ENCODE assay signal across 17 cellular contexts in the genomic region with DNA sequence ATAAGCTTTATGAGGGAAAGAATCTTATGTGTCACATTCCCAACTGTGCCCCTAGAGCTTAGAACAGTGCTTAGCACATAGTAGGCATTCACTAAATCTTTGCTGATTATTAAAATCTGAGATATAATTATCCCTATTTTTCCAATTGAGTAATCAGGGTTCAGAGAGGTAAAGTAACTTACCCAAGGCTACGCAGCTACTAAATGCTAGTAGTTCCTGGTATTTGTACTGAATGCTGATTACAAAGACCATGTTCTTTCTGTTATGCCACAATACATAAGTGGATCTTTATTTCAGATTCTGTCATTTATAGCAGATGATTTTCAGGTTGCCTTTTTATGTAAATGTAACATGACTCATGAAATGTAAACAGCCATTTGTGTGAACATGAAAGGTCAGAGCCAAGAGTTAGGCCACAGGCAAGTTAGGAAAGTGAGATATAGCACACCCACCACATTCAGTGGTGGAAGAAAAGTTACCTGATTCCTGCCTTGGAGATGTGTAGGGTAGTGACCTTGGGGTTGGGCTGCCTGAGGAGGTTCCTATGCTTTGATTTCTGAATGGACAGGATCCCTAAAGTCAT.
A peak's percentile ranks its signal among the peaks of the same experiment; 100 is the strongest.
DNase-seq lines count a peak whose midpoint lies in the region; ATAC-seq and TF ChIP-seq lines count a peak whose summit lies in the region.
"Had no signal": no experiment of that assay in that cellular context is flagged by ENCODE, and none has a peak within 500 bp of the region (broad histone marks: within the 10 kb centered on the region; RNA-seq: fewer than 3 reads in every experiment).

No MANE protein-coding gene starts in this region.

- TF ChIP-seq EP300 in suprapubic skin (IDR thresholded peaks at IDR 0.05), result no peak

- peak; percentile 37 to 62 for ATAC-seq in activated naive CD4-positive, alpha-beta T cell treated with anti-CD3 and anti-CD28 coated beads, Interleukin-2, amount 50 U/mL, for 72 hours
- ATAC-seq in RWPE2 (ENCODE audit: low read depth), result peak; percentile 67

- peaks cover 0 to 3% of the 10 kb centered on the region in 2 donors for H3K9me3 Mint-ChIP-seq in activated naive CD4-positive, alpha-beta T cell treated with anti-CD3 and anti-CD28 coated beads, Interleukin-2, amount 50 U/mL, for 72 hours
- H3K9me3 Mint-ChIP-seq in type B pancreatic cell, result peaks cover 3% of the 10 kb centered on the region
- H3K9me3 Mint-ChIP-seq: activated B cell treated with CpG ODN at 0.5 μM for 24 hours had no signal

- H3K4me1 ChIP-seq in RWPE2 (ENCODE audit: insufficient read depth, poor library complexity, severe bottlenecking) (peaks cover 59% of the 10 kb centered on the region), suprapubic skin (peaks cover 58% of the 10 kb centered on the region)
- H3K4me1 ChIP-seq: prostate gland had no signal

- no peak overlapping the region for H3K4me3 ChIP-seq in RWPE2 (ENCODE audit: severe bottlenecking)
- H3K4me3 ChIP-seq in fibroblast of villous mesenchyme (ENCODE audit: low read depth, low read length), result no peak overlapping the region
- H3K4me3 ChIP-seq in suprapubic skin, result no peak overlapping the region
- H3K4me3 ChIP-seq: adrenal gland, colonic mucosa, prostate gland had no signal

- H3K27ac Mint-ChIP-seq in activated naive CD4-positive, alpha-beta T cell treated with anti-CD3 and anti-CD28 coated beads, Interleukin-2, amount 50 U/mL, for 72 hours, result peak overlapping the region in 1 of 2 donors; percentile 10
- H3K27ac Mint-ChIP-seq in type B pancreatic cell, result no peak overlapping the region
- H3K27ac Mint-ChIP-seq: activated B cell treated with CpG ODN at 0.5 μM for 24 hours had no signal

- H3K36me3 ChIP-seq in RWPE2 (ENCODE audit: low read depth) (no peaks in the 10 kb centered on the region), suprapubic skin (no peaks in the 10 kb centered on the region)
- H3K36me3 ChIP-seq: adrenal gland, colonic mucosa, prostate gland had no signal

- H3K27me3 Mint-ChIP-seq in type B pancreatic cell, result no peaks in the 10 kb centered on the region
- H3K27me3 Mint-ChIP-seq: activated B cell treated with CpG ODN at 0.5 μM for 24 hours had no signal

- no peak overlapping the region for H3K4me3 Mint-ChIP-seq in type B pancreatic cell
- H3K4me3 Mint-ChIP-seq: activated B cell treated with CpG ODN at 0.5 μM for 24 hours had no signal

- H3K4me1 Mint-ChIP-seq in type B pancreatic cell (ENCODE audit: unreplicated experiment), result peaks cover 34% of the 10 kb centered on the region

- DNase-seq in activated naive CD4-positive, alpha-beta T cell treated with anti-CD3 and anti-CD28 coated beads, Interleukin-2, amount 50 U/mL, for 72 hours (ENCODE audit: low spot score in 2 of 2), result no peak
- no peak for DNase-seq in activated naive CD4-positive, alpha-beta T cell treated with Interleukin-2 at 50 U/mL for 16 hours
- DNase-seq in RWPE2 (ENCODE audit: low spot score) (no peak), fibroblast of villous mesenchyme (ENCODE audit: low read depth) (peak; percentile 68), suprapubic skin (ENCODE audit: low spot score in 2 of 2) (no peak), iPS-NIHi7 (ENCODE audit: extremely low spot score) (no peak), nucleus accumbens (lab: John Stamatoyannopoulos, UW) (no peak), type B pancreatic cell (ENCODE audit: extremely low spot score, unreplicated experiment) (no peak)
- DNase-seq: activated B cell treated with CpG ODN at 0.5 μM for 24 hours; activated T-cell treated with anti-CD3 and anti-CD28 coated beads for 4 hours; adrenal gland; colonic mucosa; DMS79; Karpas-422; NCI-H2081 treated with DMSO at 0.1 percent for 48 hours; stimulated activated CD8-positive, alpha-beta memory T cell treated with anti-CD3 and anti-CD28 coated beads, Interleukin-4, amount 100 ng/mL, for 48 hours had no signal

- H3K27ac ChIP-seq in RWPE2 (ENCODE audit: poor library complexity, severe bottlenecking), result peak overlapping the region; percentile 29
- H3K27ac ChIP-seq in suprapubic skin, result peak overlapping the region; percentile 71
- H3K27ac ChIP-seq: adrenal gland, colonic mucosa had no signal

- TF ChIP-seq CTCF in RWPE2 (IDR thresholded peaks at IDR 0.05; ENCODE audit: poor library complexity, severe bottlenecking), result no peak
- no peak for TF ChIP-seq CTCF in fibroblast of villous mesenchyme (IDR thresholded peaks at IDR 0.05; ENCODE audit: insufficient read depth, low read depth, low read length)
- TF ChIP-seq CTCF in suprapubic skin (IDR thresholded peaks at IDR 0.05), result no peak
- no peak for TF ChIP-seq CTCF in type B pancreatic cell (conservative IDR thresholded peaks at IDR 0.05)

- no peaks in the 10 kb centered on the region for H3K36me3 Mint-ChIP-seq in activated naive CD4-positive, alpha-beta T cell treated with anti-CD3 and anti-CD28 coated beads, Interleukin-2, amount 50 U/mL, for 72 hours
- peaks cover 9% of the 10 kb centered on the region for H3K36me3 Mint-ChIP-seq in type B pancreatic cell

- H3K27me3 ChIP-seq in RWPE2 (ENCODE audit: insufficient read depth, poor library complexity, severe bottlenecking) (no peaks in the 10 kb centered on the region), suprapubic skin (no peaks in the 10 kb centered on the region)
- H3K27me3 ChIP-seq: adrenal gland, colonic mucosa had no signal

- WGBS in suprapubic skin, result 93% methylated on average over 1 of the region's 1 CpG

- H3K9me3 ChIP-seq in RWPE2 (ENCODE audit: severe bottlenecking), result no peaks in the 10 kb centered on the region
- no peaks in the 10 kb centered on the region for H3K9me3 ChIP-seq in suprapubic skin
- H3K9me3 ChIP-seq: adrenal gland, colonic mucosa, prostate gland had no signal

- no peak for TF ChIP-seq POLR2A in suprapubic skin (IDR thresholded peaks at IDR 0.05)
